ENCODE assay signal across 1 cellular context in genomic region chr10:34216348-34216908, GRCh38.
TF ChIP-seq lines count a peak whose summit lies in the region.

No MANE protein-coding gene starts in this region.

TF ChIP-seq in HepG2, 621 proteins besides CTCF, POLR2A, EP300 and RAD21 (continued from another document and continues in another):
- no peak for TF ChIP-seq GPBP1L1 (CRISPR knock-in tag; IDR thresholded peaks at IDR 0.05)
- no peak for TF ChIP-seq KMT2B (CRISPR knock-in tag; IDR thresholded peaks at IDR 0.05)
- TF ChIP-seq MLXIP (CRISPR knock-in tag; IDR thresholded peaks at IDR 0.05; ENCODE audit: borderline replicate concordance), result no peak
- TF ChIP-seq ZNF577 (CRISPR knock-in tag; IDR thresholded peaks at IDR 0.05; ENCODE audit: borderline replicate concordance, low read depth), result no peak
- TF ChIP-seq REXO4 (CRISPR knock-in tag; IDR thresholded peaks at IDR 0.05; ENCODE audit: borderline replicate concordance), result no peak
- TF ChIP-seq ZNF253 (CRISPR knock-in tag; IDR thresholded peaks at IDR 0.05; ENCODE audit: borderline replicate concordance), result no peak
- TF ChIP-seq CSRNP1 (CRISPR knock-in tag; IDR thresholded peaks at IDR 0.05), result no peak
- no peak for TF ChIP-seq ZFY (CRISPR knock-in tag; IDR thresholded peaks at IDR 0.05)
- no peak for TF ChIP-seq TGIF2 (CRISPR knock-in tag; IDR thresholded peaks at IDR 0.05)
- TF ChIP-seq TFDP2 (CRISPR knock-in tag; IDR thresholded peaks at IDR 0.05), result no peak
- TF ChIP-seq GABPB1 (CRISPR knock-in tag; IDR thresholded peaks at IDR 0.05), result no peak
- TF ChIP-seq ZNF564 (CRISPR knock-in tag; IDR thresholded peaks at IDR 0.05), result no peak
- no peak for TF ChIP-seq IRF9 (CRISPR knock-in tag; IDR thresholded peaks at IDR 0.05; ENCODE audit: borderline replicate concordance)
- no peak for TF ChIP-seq ZNF513 (CRISPR knock-in tag; conservative IDR thresholded peaks at IDR 0.05)
- TF ChIP-seq AKAP8 (CRISPR knock-in tag; IDR thresholded peaks at IDR 0.05), result no peak
- TF ChIP-seq BORCS8-MEF2B (CRISPR knock-in tag; IDR thresholded peaks at IDR 0.05), result no peak
- TF ChIP-seq ETV6 (CRISPR knock-in tag; conservative IDR thresholded peaks at IDR 0.05), result no peak
- TF ChIP-seq HDAC6 (IDR thresholded peaks at IDR 0.05; ENCODE audit: low read depth, low read length), result no peak
- TF ChIP-seq CREB1 (IDR thresholded peaks at IDR 0.05), result no peak
- TF ChIP-seq CREB1 (CRISPR knock-in tag; IDR thresholded peaks at IDR 0.05), result no peak
- TF ChIP-seq SCMH1 (CRISPR knock-in tag; IDR thresholded peaks at IDR 0.05; ENCODE audit: borderline replicate concordance), result no peak
- TF ChIP-seq ARNTL (CRISPR knock-in tag; IDR thresholded peaks at IDR 0.05), result no peak
- TF ChIP-seq GFI1 (CRISPR knock-in tag; IDR thresholded peaks at IDR 0.05; ENCODE audit: borderline replicate concordance), result peak; percentile 61
- TF ChIP-seq NR0B2 (CRISPR knock-in tag; IDR thresholded peaks at IDR 0.05), result no peak
- TF ChIP-seq TBX3 (IDR thresholded peaks at IDR 0.05; ENCODE audit: borderline replicate concordance), result no peak
- TF ChIP-seq HIVEP1 (CRISPR knock-in tag; IDR thresholded peaks at IDR 0.05), result no peak
- TF ChIP-seq ZNF230 (CRISPR knock-in tag; IDR thresholded peaks at IDR 0.05), result no peak
- TF ChIP-seq ZNF292 (CRISPR knock-in tag; IDR thresholded peaks at IDR 0.05; ENCODE audit: borderline replicate concordance, low read depth), result peak; percentile 93
- no peak for TF ChIP-seq KDM6A (CRISPR knock-in tag; IDR thresholded peaks at IDR 0.05; ENCODE audit: low read depth)
- peak; percentile 78 for TF ChIP-seq TCF7 (IDR thresholded peaks at IDR 0.05; ENCODE audit: low read depth)
- peak; percentile 30; the same call in 1 of the 2 replicates for TF ChIP-seq RARA (CRISPR knock-in tag; IDR thresholded peaks at IDR 0.05)
- TF ChIP-seq PATZ1 (CRISPR knock-in tag; IDR thresholded peaks at IDR 0.05), result no peak
- TF ChIP-seq GATAD2A (CRISPR knock-in tag; IDR thresholded peaks at IDR 0.05), result peak; percentile 89
- no peak for TF ChIP-seq ZNF572 (CRISPR knock-in tag; IDR thresholded peaks at IDR 0.05)
- no peak for TF ChIP-seq MLLT10 (CRISPR knock-in tag; IDR thresholded peaks at IDR 0.05)
- TF ChIP-seq FOXM1 (CRISPR knock-in tag; IDR thresholded peaks at IDR 0.05), result no peak
- no peak for TF ChIP-seq CREB3 (CRISPR knock-in tag; IDR thresholded peaks at IDR 0.05)
- TF ChIP-seq ARID5B (CRISPR knock-in tag; IDR thresholded peaks at IDR 0.05), result peak; percentile 77
- peak; percentile 33 for TF ChIP-seq MED8 (CRISPR knock-in tag; IDR thresholded peaks at IDR 0.05; ENCODE audit: insufficient replicate concordance)
- no peak for TF ChIP-seq HMGXB3 (CRISPR knock-in tag; IDR thresholded peaks at IDR 0.05; ENCODE audit: borderline replicate concordance)
